ENCODE assay signal across 8 cellular contexts in genomic region chr11:22192289-22192641, GRCh38. TPM values are rescaled to one million over a fixed set of nuclear protein-coding genes. Genes with fewer than 3 reads are reported as not detected.
DNase-seq lines count a peak whose midpoint lies in the region; ATAC-seq and TF ChIP-seq lines count a peak whose summit lies in the region.

No MANE protein-coding gene starts in this region.

- H3K27ac ChIP-seq in HUES64 (ENCODE audit: low read depth, low read length): no peak overlapping the region

- under 1% methylated on average over 7 of the region's 7 CpGs for WGBS in HUES64

- peak; percentile 16 for TF ChIP-seq CTCF in chondrocyte (IDR thresholded peaks at IDR 0.05)
- TF ChIP-seq CTCF in mucosa of descending colon (IDR thresholded peaks at IDR 0.05): no peak

- peak; percentile 78 for ATAC-seq in mucosa of descending colon
- no peak for ATAC-seq in HG03135 (IDR thresholded peaks at IDR 0.05; ENCODE audit: unreplicated experiment)
- no peak for ATAC-seq in GM18909 (IDR thresholded peaks at IDR 0.05; ENCODE audit: poor library complexity, unreplicated experiment)

- H3K4me1 ChIP-seq in ES-I3 (ENCODE audit: insufficient read depth, low read length): peaks cover 4% of the 10 kb centered on the region; the same call in 1 of the 2 replicates
- peaks cover 8% of the 10 kb centered on the region; the same call in 1 of the 2 replicates for H3K4me1 ChIP-seq in HUES64 (ENCODE audit: insufficient read depth, low read length)
- no peaks in the 10 kb centered on the region for H3K4me1 ChIP-seq in mucosa of descending colon (ENCODE audit: low read depth)

- no peaks in the 10 kb centered on the region for H3K9me3 ChIP-seq in ES-I3 (ENCODE audit: control insufficient read depth, insufficient read depth, low read length)
- no peaks in the 10 kb centered on the region for H3K9me3 ChIP-seq in HUES64 (ENCODE audit: insufficient read depth, low read depth, low read length)
- H3K9me3 ChIP-seq in mucosa of descending colon: no peaks in the 10 kb centered on the region

- H3K36me3 ChIP-seq in ES-I3 (ENCODE audit: insufficient read depth, low read length): no peaks in the 10 kb centered on the region
- no peaks in the 10 kb centered on the region for H3K36me3 ChIP-seq in HUES64 (ENCODE audit: insufficient read depth, low read length)
- H3K36me3 ChIP-seq in mucosa of descending colon (ENCODE audit: low read depth): no peaks in the 10 kb centered on the region

- intact Hi-C loops in mucosa of descending colon (cut with DNase I, micrococcal nuclease): no loop called here

- peak overlapping the region; percentile 75 for H3K4me3 Mint-ChIP-seq in chondrocyte (ENCODE audit: unreplicated experiment)

- DNase-seq in chondrocyte (ENCODE audit: low spot score): no peak
- peak; percentile 31 to 62 (median 55) for DNase-seq in mucosa of descending colon
- DNase-seq in NCI-H2227 (lab: John Stamatoyannopoulos, UW; ENCODE audit: unreplicated experiment): no peak
- no peak for DNase-seq in stimulated activated CD8-positive, alpha-beta memory T cell treated with anti-CD3 and anti-CD28 coated beads, Interleukin-4, amount 100 ng/mL, for 48 hours

- H3K4me3 ChIP-seq in HUES64 (ENCODE audit: low read length): peak overlapping the region; percentile 81
- H3K4me3 ChIP-seq in mucosa of descending colon: peak overlapping the region; percentile 15

- no peak overlapping the region for H3K27ac Mint-ChIP-seq in chondrocyte (ENCODE audit: unreplicated experiment)

- H3K9me3 Mint-ChIP-seq in chondrocyte (ENCODE audit: low read depth): no peaks in the 10 kb centered on the region

- peak overlapping the region; percentile 89 for H3K9ac ChIP-seq in ES-I3 (ENCODE audit: low read depth, low read length)
- H3K9ac ChIP-seq in HUES64 (ENCODE audit: low read depth, low read length): peak overlapping the region; percentile 73

- peaks cover 48% of the 10 kb centered on the region for H3K27me3 Mint-ChIP-seq in chondrocyte (ENCODE audit: low read depth)

- H3K27me3 ChIP-seq in HUES64 (ENCODE audit: insufficient read depth, low read length): peaks cover 5% of the 10 kb centered on the region; the same call in 1 of the 2 replicates

- peaks cover 21% of the 10 kb centered on the region for H3K4me1 Mint-ChIP-seq in chondrocyte (ENCODE audit: low read depth)

- no peaks in the 10 kb centered on the region for H3K36me3 Mint-ChIP-seq in chondrocyte (ENCODE audit: low read depth)

RNA-seq across cellular contexts. Expression of gene ANO5, which starts 0.6 kb away (rescaled TPM):
- polyA plus RNA-seq in HUES64 (2013, experiment 1 of 2): 2.7 TPM
- 4.1 TPM for polyA plus RNA-seq in HUES64 (2013, experiment 2 of 2)
- total RNA-seq in chondrocyte (0.18 to 0.20 TPM in 2 of 3 replicates, not detected in the other), mucosa of descending colon (10 to 100 TPM in 1 of 3 donors, 1 to 10 TPM in 2; 7.8 to 10.2 (median 9.9) TPM)

Comparison
In these comparisons a context has a peak if more than half of its experiments do, and no peak if none do; other contexts are left out.
1. DNase-seq: peak in mucosa of descending colon (3 of 3); none in chondrocyte (single experiment), NCI-H2227 (single experiment) and stimulated activated CD8-positive, alpha-beta memory T cell treated with anti-CD3 and anti-CD28 coated beads, Interleukin-4, amount 100 ng/mL, for 48 hours (single experiment).